21 cellular contexts compared by ENCODE assay signal in the genomic region with DNA sequence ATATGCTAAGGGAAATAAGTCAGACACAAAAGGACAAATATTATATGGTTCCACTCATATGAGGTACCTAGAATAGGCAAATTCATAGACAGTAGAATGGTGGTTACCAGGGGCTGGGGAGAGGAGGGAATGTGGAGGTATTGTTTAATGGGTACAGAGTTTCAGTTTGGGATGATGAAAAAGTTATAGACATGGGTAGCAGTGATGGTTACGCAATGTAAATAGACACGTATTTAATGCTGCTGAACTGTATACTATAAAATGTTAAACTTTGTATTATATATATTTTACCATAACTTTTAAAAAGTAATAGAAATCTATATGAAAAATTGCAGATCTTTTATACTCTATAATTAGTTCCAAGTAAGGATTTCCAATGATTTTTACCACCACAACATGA.
"Had no signal": no experiment of that assay in that cellular context is flagged by ENCODE, and none has a peak within 500 bp of the region (broad histone marks: within the 10 kb centered on the region; RNA-seq: fewer than 3 reads in every experiment).

No MANE protein-coding gene starts in this region.

- H3K4me3 ChIP-seq: cardiac muscle cell, esophagus squamous epithelium, hepatocyte, mucosa of descending colon, smooth muscle cell, thoracic aorta, upper lobe of left lung had no signal

- FAIRE-seq: endothelial cell of umbilical vein had no signal

- DNase-seq: activated CD4-positive, alpha-beta T cell treated with anti-CD3 and anti-CD28 coated beads, Interleukin-2, amount 50 U/mL, for 48 hours; activated gamma-delta T cell treated with Interleukin-2 at 50 U/mL for 16 hours; amygdala; dermis blood vessel endothelial cell; effector memory CD4-positive, alpha-beta T cell; esophagus squamous epithelium; mesenchymal stem cell; mucosa of descending colon; stimulated activated CD4-positive, alpha-beta T cell treated with anti-CD3 and anti-CD28 coated beads, Interleukin-4, amount 100 ng/mL, for 1 hour; upper lobe of left lung had no signal

- H3K36me3 ChIP-seq: cardiac muscle cell, thoracic aorta had no signal

- H3K9ac ChIP-seq: parathyroid adenoma had no signal

- H3K9me3 ChIP-seq: esophagus squamous epithelium, mucosa of descending colon, thoracic aorta, upper lobe of left lung had no signal

- H3K27ac Mint-ChIP-seq: activated naive CD4-positive, alpha-beta T cell treated with anti-CD3 and anti-CD28 coated beads, Interleukin-2, amount 50 U/mL, for 72 hours; nephron; T-helper 1 cell treated with Interleukin-12 subunit alpha and Interleukin-12 subunit beta and Interleukin-4 antibody, amounts not matched to agents 30 μg/mL and 1 μg/mL, for 36 hours had no signal

- ATAC-seq: activated naive CD4-positive, alpha-beta T cell treated with anti-CD3 and anti-CD28 coated beads, Interleukin-2, amount 50 U/mL, for 72 hours; mucosa of descending colon; sciatic nerve; stimulated activated effector memory CD8-positive, alpha-beta T cell treated with anti-CD3 and anti-CD28 coated beads, Interleukin-12 subunit alpha, Interleukin-12 subunit beta, amount 100 ng/mL, for 72 hours had no signal

- H2AFZ ChIP-seq: hepatocyte, parathyroid adenoma had no signal

- H3K27me3 ChIP-seq: cardiac muscle cell, esophagus squamous epithelium, hepatocyte, upper lobe of left lung had no signal

- H3K4me1 Mint-ChIP-seq: nephron had no signal

- H3K9me3 Mint-ChIP-seq: activated naive CD4-positive, alpha-beta T cell treated with anti-CD3 and anti-CD28 coated beads, Interleukin-2, amount 50 U/mL, for 72 hours; stimulated activated effector memory CD8-positive, alpha-beta T cell treated with anti-CD3 and anti-CD28 coated beads, Interleukin-12 subunit alpha, Interleukin-12 subunit beta, amount 100 ng/mL, for 72 hours; T-helper 1 cell treated with Interleukin-12 subunit alpha and Interleukin-12 subunit beta and Interleukin-4 antibody, amounts not matched to agents 30 μg/mL and 1 μg/mL, for 36 hours had no signal

- H3K27ac ChIP-seq: cardiac muscle cell, esophagus squamous epithelium, hepatocyte, parathyroid adenoma, thoracic aorta, upper lobe of left lung had no signal

- H3K4me2 ChIP-seq: hepatocyte, smooth muscle cell had no signal

- H3K4me3 Mint-ChIP-seq: nephron; stimulated activated effector memory CD8-positive, alpha-beta T cell treated with anti-CD3 and anti-CD28 coated beads, Interleukin-12 subunit alpha, Interleukin-12 subunit beta, amount 100 ng/mL, for 72 hours; T-helper 1 cell treated with Interleukin-12 subunit alpha and Interleukin-12 subunit beta and Interleukin-4 antibody, amounts not matched to agents 30 μg/mL and 1 μg/mL, for 36 hours had no signal

- H3K4me1 ChIP-seq: esophagus squamous epithelium had no signal
